8 cellular contexts compared by ENCODE assay signal in the genomic region with DNA sequence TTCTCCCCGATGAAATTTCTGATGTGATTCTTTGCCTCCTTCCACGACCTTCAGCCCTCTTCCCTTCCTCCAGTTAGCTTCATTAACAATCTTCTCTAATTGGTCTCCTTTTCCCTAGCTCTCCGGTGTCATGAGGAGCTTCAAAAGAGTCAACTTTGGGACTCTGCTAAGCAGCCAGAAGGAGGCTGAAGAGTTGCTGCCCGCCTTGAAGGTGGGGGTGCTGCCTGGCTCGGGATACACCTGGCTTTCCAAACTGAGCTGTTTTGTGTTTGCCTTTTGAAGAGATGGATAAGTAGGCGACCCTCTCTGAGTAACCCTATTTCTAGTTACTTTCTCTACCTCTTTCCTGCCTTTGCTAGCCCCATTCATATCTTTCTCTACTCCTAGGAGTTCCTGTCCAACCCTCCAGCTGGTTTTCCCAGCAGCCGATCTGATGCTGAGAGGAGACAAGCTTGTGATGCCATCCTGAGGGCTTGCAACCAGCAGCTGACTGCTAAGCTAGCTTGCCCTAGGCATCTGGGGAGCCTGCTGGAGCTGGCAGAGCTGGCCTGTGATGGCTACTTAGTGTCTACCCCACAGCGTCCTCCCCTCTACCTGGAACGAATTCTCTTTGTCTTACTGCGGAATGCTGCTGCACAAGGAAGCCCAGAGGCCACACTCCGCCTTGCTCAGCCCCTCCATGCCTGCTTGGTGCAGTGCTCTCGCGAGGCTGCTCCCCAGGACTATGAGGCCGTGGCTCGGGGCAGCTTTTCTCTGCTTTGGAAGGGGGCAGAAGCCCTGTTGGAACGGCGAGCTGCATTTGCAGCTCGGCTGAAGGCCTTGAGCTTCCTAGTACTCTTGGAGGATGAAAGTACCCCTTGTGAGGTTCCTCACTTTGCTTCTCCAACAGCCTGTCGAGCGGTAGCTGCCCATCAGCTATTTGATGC.
DNase-seq lines count a peak whose midpoint lies in the region; ATAC-seq and TF ChIP-seq lines count a peak whose summit lies in the region.

No MANE protein-coding gene starts in this region.

- H3K27ac ChIP-seq in BLaER1 (peak overlapping the region; percentile 68), brain microvascular endothelial cell (peak overlapping the region; percentile 45), mucosa of rectum (ENCODE audit: low read depth in 2 of 2, low read length in 2 of 2) (no peak overlapping the region)

- in situ Hi-C loops in brain microvascular endothelial cell (cut with HindIII; ENCODE audit: low pct_ligation_motif_present, low sequenced_read_pairs) = no loop called here

- ATAC-seq in HG03442 (IDR thresholded peaks at IDR 0.05; ENCODE audit: unreplicated experiment) (peak; percentile 5), GM21528 (IDR thresholded peaks at IDR 0.05; ENCODE audit: low FRiP score, unreplicated experiment) (no peak), GM21526 (IDR thresholded peaks at IDR 0.05; ENCODE audit: low FRiP score, unreplicated experiment) (no peak)

- H3K4me1 ChIP-seq in BLaER1 (peaks cover 44% of the 10 kb centered on the region), mucosa of rectum (ENCODE audit: control insufficient read depth in 2 of 2, insufficient read depth in 2 of 2, low read length in 2 of 2) (peaks cover 5 to 6% of the 10 kb centered on the region in 2 donors)

- DNase-seq in brain microvascular endothelial cell = no peak
- no peak for DNase-seq in NCI-H2227 treated with DMSO at 0.1 percent for 48 hours (lab: John Stamatoyannopoulos, UW)
- DNase-seq in NCI-H146 treated with DMSO at 0.1 percent for 48 hours (lab: John Stamatoyannopoulos, UW; ENCODE audit: unreplicated experiment) = no peak

- H3K9me3 ChIP-seq in BLaER1 = no peaks in the 10 kb centered on the region
- H3K9me3 ChIP-seq in mucosa of rectum (ENCODE audit: control insufficient read depth in 2 of 2, low read length in 2 of 2) = no peaks in the 10 kb centered on the region

- H3K9ac ChIP-seq in BLaER1 = peak overlapping the region; percentile 83
- peak overlapping the region; percentile 68 to 72 for H3K9ac ChIP-seq in mucosa of rectum (ENCODE audit: low read depth in 1 of 2, low read length in 2 of 2)

- H3K36me3 ChIP-seq in BLaER1 (peaks cover 49% of the 10 kb centered on the region), brain microvascular endothelial cell (replicated peaks) (no peaks in the 10 kb centered on the region), mucosa of rectum (ENCODE audit: control insufficient read depth in 2 of 2, insufficient read depth in 2 of 2, low read length in 2 of 2) (no peaks in the 10 kb centered on the region)

- H3K4me3 ChIP-seq in BLaER1 = peak overlapping the region; percentile 74
- peak overlapping the region; percentile 95 for H3K4me3 ChIP-seq in brain microvascular endothelial cell (ENCODE audit: low read depth, low read length)
- H3K4me3 ChIP-seq in mucosa of rectum (ENCODE audit: low read length in 2 of 2) = peak overlapping the region; percentile 86 to 89

- H3K27me3 ChIP-seq in BLaER1 = no peaks in the 10 kb centered on the region
- H3K27me3 ChIP-seq in brain microvascular endothelial cell (replicated peaks) = no peaks in the 10 kb centered on the region
- H3K27me3 ChIP-seq in mucosa of rectum (ENCODE audit: control insufficient read depth in 2 of 2, insufficient read depth in 2 of 2, low read length in 2 of 2) = no peaks in the 10 kb centered on the region

- H4K20me1 ChIP-seq in BLaER1 = 0 out of 2 replicates have a peak, but pooled peaks cover 7% of the 10 kb centered on the region

- TF ChIP-seq CTCF in brain microvascular endothelial cell (IDR thresholded peaks at IDR 0.05; ENCODE audit: low read depth, low read length, missing control alignments) = no peak

- peak overlapping the region; percentile 81 for H3K4me2 ChIP-seq in BLaER1

Comparison
In these comparisons a context has a peak if more than half of its experiments do, and no peak if none do; other contexts are left out.
1. H3K27ac ChIP-seq: peak in BLaER1 (single experiment) and brain microvascular endothelial cell (single experiment); none in mucosa of rectum (0 of 2).
2. Peak in every context shown above with its lines, with median percentiles within 50 percentile points of each other: H3K4me3 ChIP-seq.